1 cellular context compared by ENCODE assay signal in genomic region chr6:28266563-28266961, GRCh38.
TF ChIP-seq lines count a peak whose summit lies in the region.

No MANE protein-coding gene starts in this region.

TF ChIP-seq in HCT116, 20 proteins besides CTCF, POLR2A, EP300 and RAD21 (continued from another document):
- no peak for TF ChIP-seq YY1 (IDR thresholded peaks at IDR 0.05; ENCODE audit: extremely low read depth, insufficient replicate concordance, low read depth, low read length)
- no peak for TF ChIP-seq EGR1 (IDR thresholded peaks at IDR 0.05; ENCODE audit: low read depth)
- no peak for TF ChIP-seq SIN3A (IDR thresholded peaks at IDR 0.05; ENCODE audit: low read depth)
- no peak for TF ChIP-seq TCF7L2 (IDR thresholded peaks at IDR 0.05; ENCODE audit: borderline replicate concordance, extremely low read depth, insufficient read depth, insufficient read length)
- TF ChIP-seq, protein P1, sequence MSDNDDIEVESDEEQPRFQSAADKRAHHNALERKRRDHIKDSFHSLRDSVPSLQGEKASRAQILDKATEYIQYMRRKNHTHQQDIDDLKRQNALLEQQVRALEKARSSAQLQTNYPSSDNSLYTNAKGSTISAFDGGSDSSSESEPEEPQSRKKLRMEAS (IDR thresholded peaks at IDR 0.05), result no peak
- no peak for TF ChIP-seq ZFX (IDR thresholded peaks at IDR 0.05)
